8 cellular contexts compared by ENCODE assay signal in the genomic region with DNA sequence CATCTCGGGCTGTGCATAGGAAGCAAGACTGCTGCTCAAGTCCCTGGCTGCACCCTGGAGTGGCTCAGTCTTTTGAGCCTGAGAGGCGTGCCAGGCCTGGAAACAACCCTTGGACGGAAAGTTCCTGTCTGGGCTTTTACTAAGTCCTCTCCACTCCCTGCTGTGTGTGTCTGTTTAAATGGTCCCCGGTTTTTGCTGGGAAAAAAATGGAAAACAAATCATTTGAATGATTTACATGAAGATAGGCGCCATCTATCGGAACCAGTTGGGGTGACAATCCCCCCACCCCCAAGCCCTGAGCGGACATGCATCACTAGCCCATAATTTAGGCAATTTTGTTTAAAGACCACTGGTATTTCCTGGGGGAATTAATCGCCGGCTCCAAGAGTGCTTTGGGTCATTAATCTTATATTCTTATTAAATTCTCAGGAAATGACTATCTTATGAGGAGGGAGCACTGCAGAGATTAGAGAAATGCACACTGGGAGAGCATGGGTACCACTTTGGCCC. TPM values are rescaled to one million over a fixed set of nuclear protein-coding genes. Genes with fewer than 3 reads are reported as not detected.
A peak's percentile ranks its signal among the peaks of the same experiment; 100 is the strongest.
DNase-seq lines count a peak whose midpoint lies in the region; ATAC-seq and TF ChIP-seq lines count a peak whose summit lies in the region.

No MANE protein-coding gene starts in this region.

- H3K27ac ChIP-seq in thymus (ENCODE audit: low read depth), result peak overlapping the region; percentile 65

- no peaks in the 10 kb centered on the region for H3K36me3 ChIP-seq in thymus (ENCODE audit: control insufficient read depth, insufficient read depth)

- H3K4me3 ChIP-seq in GM12875 (ENCODE audit: low read depth, low read length) (no peak overlapping the region), fibroblast of pulmonary artery (replicated peaks; ENCODE audit: low read depth, low read length) (no peak overlapping the region), thymus (ENCODE audit: low read length) (no peak overlapping the region)

- TF ChIP-seq CTCF in GM12875 (IDR thresholded peaks at IDR 0.05; ENCODE audit: borderline replicate concordance, insufficient read depth, low read depth, low read length) (peak; percentile 53; the same call in 1 of the 2 replicates), fibroblast of pulmonary artery (IDR thresholded peaks at IDR 0.05; ENCODE audit: low read length, missing control alignments) (peak; percentile 73), nephron (IDR thresholded peaks at IDR 0.05; ENCODE audit: unreplicated experiment in 3 of 3) (peak; percentile 63 to 72 (median 71))

- WGBS in thymus, result 9% methylated on average over 9 of the region's 9 CpGs

- H3K9me3 ChIP-seq in thymus (ENCODE audit: control insufficient read depth), result peaks cover 1% of the 10 kb centered on the region

- in situ Hi-C loops in ACHN (cut with HindIII; ENCODE audit: low pct_ligation_motif_present, low pct_unique_long_range_greater_than_20kb, low sequenced_read_pairs), result no loop called here

- H3K27ac Mint-ChIP-seq in nephron, result peak overlapping the region; percentile 54 to 91 (median 89)

- H3K27me3 ChIP-seq in thymus (ENCODE audit: control insufficient read depth, insufficient read depth), result no peaks in the 10 kb centered on the region

- no peaks in the 10 kb centered on the region for H3K9me3 Mint-ChIP-seq in nephron

- H3K4me1 Mint-ChIP-seq in nephron, result peaks cover 53% of the 10 kb centered on the region

- peaks cover 36% of the 10 kb centered on the region for H3K4me1 ChIP-seq in thymus (ENCODE audit: control insufficient read depth, insufficient read depth, low read length)

- no peaks in the 10 kb centered on the region for H3K36me3 Mint-ChIP-seq in nephron (ENCODE audit: low read depth)

- H3K27me3 Mint-ChIP-seq in nephron (ENCODE audit: low read depth), result no peaks in the 10 kb centered on the region

- peak; percentile 54 for DNase-seq in ACHN
- peak; percentile 85 for DNase-seq in NCI-H69 (lab: John Stamatoyannopoulos, UW)
- DNase-seq in activated T-cell treated with anti-CD3 and anti-CD28 coated beads, Interleukin-2, amount 50 U/mL, for 1 hour, result peak; percentile 60
- peak; percentile 94 for DNase-seq in fibroblast of pulmonary artery (ENCODE audit: low read depth)

- no peak for ATAC-seq in GM18868 (IDR thresholded peaks at IDR 0.05; ENCODE audit: unreplicated experiment)

- H3K4me3 Mint-ChIP-seq in nephron, result peak overlapping the region; percentile 56 to 72 (median 68)

RNA-seq across cellular contexts. Expression of gene GAB2, which starts 2.7 kb away (rescaled TPM):
- 3.7 TPM for polyA plus RNA-seq in thymus
